8 cellular contexts compared by ENCODE assay signal in genomic region chr1:42924249-42925131, GRCh38.
A peak's percentile ranks its signal among the peaks of the same experiment; 100 is the strongest.
DNase-seq lines count a peak whose midpoint lies in the region; ATAC-seq and TF ChIP-seq lines count a peak whose summit lies in the region.

No MANE protein-coding gene starts in this region.

- no peaks in the 10 kb centered on the region for H3K4me1 ChIP-seq in HAP-1

- H3K4me3 ChIP-seq in astrocyte of the cerebellum (ENCODE audit: low read depth, low read length): peak overlapping the region; percentile 69
- H3K4me3 ChIP-seq in retinal pigment epithelial cell (ENCODE audit: low read length): peak overlapping the region; percentile 27
- no peak overlapping the region for H3K4me3 ChIP-seq in HAP-1

- peak; percentile 84 for ATAC-seq in HG02884 (IDR thresholded peaks at IDR 0.05; ENCODE audit: unreplicated experiment)

- no peaks in the 10 kb centered on the region for H3K9me3 ChIP-seq in HAP-1

- no peaks in the 10 kb centered on the region for H3K27me3 ChIP-seq in HAP-1 (ENCODE audit: low read depth)

- TF ChIP-seq POLR2A in GM15510 (IDR thresholded peaks at IDR 0.05; ENCODE audit: borderline replicate concordance, extremely low read depth, insufficient read length): peak; percentile 77

- in situ Hi-C loops in astrocyte of the cerebellum (cut with HindIII; ENCODE audit: low sequenced_read_pairs) (loop anchor here (5.0 kb wide), 1 partner anchor 92 kb away; no protein-coding TSS in a partner anchor), HAP-1 (cut with MboI; ENCODE audit: low sequenced_read_pairs) (no loop called here)

- DNase-seq in NCI-H1694 treated with DMSO at 0.1 percent for 48 hours (lab: John Stamatoyannopoulos, UW) (peak; percentile 95), T-helper 22 cell (ENCODE audit: low read depth) (peak; percentile 84), astrocyte of the cerebellum (ENCODE audit: low read depth) (no peak), hepatic stellate cell (ENCODE audit: low spot score) (peak; percentile 97), retinal pigment epithelial cell (ENCODE audit: low read depth) (peak; percentile 62), HAP-1 (ENCODE audit: low spot score in 2 of 2) (no peak)

- TF ChIP-seq CTCF in astrocyte of the cerebellum (IDR thresholded peaks at IDR 0.05; ENCODE audit: low read depth, low read length, missing control alignments) (peak; percentile 11), retinal pigment epithelial cell (conservative IDR thresholded peaks at IDR 0.05; ENCODE audit: low read depth, low read length) (peak; percentile 37)

- peaks cover 42% of the 10 kb centered on the region for H3K36me3 ChIP-seq in HAP-1 (replicated peaks)

Comparison
In these comparisons a context has a peak if more than half of its experiments do, and no peak if none do; other contexts are left out.
1. DNase-seq: peak in NCI-H1694 treated with DMSO at 0.1 percent for 48 hours (single experiment), T-helper 22 cell (single experiment), hepatic stellate cell (single experiment) and retinal pigment epithelial cell (single experiment); none in astrocyte of the cerebellum (single experiment) and HAP-1 (0 of 2).